In genomic region chr1:245678866-245679411, GRCh38 we compare ENCODE assay signal across 1 cellular context.
TF ChIP-seq lines count a peak whose summit lies in the region.

No MANE protein-coding gene starts in this region.

TF ChIP-seq in K562, 482 proteins besides CTCF, POLR2A, EP300 and RAD21 (continued from another document):
- peak; percentile 94 for TF ChIP-seq ZBTB40 (IDR thresholded peaks at IDR 0.05)
- TF ChIP-seq ZBTB40 (CRISPR knock-in tag; IDR thresholded peaks at IDR 0.05): peak; percentile 94
- TF ChIP-seq ZNF384 (IDR thresholded peaks at IDR 0.05; ENCODE audit: low read depth, low read length): peak; percentile 54
- no peak for TF ChIP-seq FOXK2 (conservative IDR thresholded peaks at IDR 0.05 in 1 of 2, IDR thresholded peaks at IDR 0.05 in 1 of 2; ENCODE audit: low read depth in 2 of 2)
- TF ChIP-seq BHLHE40 (IDR thresholded peaks at IDR 0.05; ENCODE audit: low read length): no peak
- no peak for TF ChIP-seq SMAD1 (IDR thresholded peaks at IDR 0.05; ENCODE audit: low read depth, low read length, partially characterized antibody)
